Comparison of ENCODE assay signal across 11 cellular contexts in the genomic region with DNA sequence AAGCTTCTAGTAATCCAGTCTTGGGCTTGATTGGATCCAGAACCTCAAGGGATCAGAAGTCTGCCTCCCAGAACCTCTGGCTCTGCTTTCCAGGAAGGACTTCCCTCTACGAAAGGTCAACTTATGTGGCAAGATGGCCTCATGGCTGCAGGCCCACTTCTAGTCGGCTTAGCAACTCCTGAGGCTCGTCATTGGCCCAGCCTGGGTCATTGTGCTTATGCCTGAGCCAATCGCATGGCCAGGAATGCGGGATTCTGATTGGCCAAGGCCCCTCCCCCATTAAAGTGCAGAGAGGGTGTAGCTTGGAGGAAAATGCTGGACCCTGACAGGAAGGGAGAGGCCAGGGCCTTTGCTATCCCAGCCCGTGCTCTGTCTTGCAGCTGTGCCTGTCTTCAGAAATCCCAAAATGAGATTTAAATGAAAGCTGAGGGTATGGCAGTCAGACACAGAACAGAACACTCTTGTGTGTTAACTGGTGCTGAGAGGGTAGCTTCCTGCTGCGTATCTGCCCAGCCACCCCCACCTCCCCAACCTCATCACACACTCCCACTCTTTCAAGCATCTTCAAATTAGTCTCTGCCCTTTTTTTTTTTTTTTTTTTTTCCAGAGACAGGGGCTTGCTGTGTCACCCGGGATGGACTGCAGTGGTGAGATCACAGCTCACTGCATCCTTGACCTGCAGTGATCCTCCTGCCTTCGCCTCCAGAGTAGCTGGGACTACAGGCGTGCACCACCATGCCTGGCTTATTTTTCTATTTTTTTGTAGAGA. TPM values are rescaled to one million over a fixed set of nuclear protein-coding genes. Genes with fewer than 3 reads are reported as not detected.
DNase-seq lines count a peak whose midpoint lies in the region; TF ChIP-seq lines count a peak whose summit lies in the region.
"Had no signal": no experiment of that assay in that cellular context is flagged by ENCODE, and none has a peak within 500 bp of the region (broad histone marks: within the 10 kb centered on the region; RNA-seq: fewer than 3 reads in every experiment).

No MANE protein-coding gene starts in this region.

- H4K20me1 ChIP-seq in OCI-LY7 (ENCODE audit: insufficient read depth, low read length) = no peaks in the 10 kb centered on the region

- no peaks in the 10 kb centered on the region for H3K9me3 Mint-ChIP-seq in chondrocyte (ENCODE audit: low read depth)
- no peaks in the 10 kb centered on the region for H3K9me3 Mint-ChIP-seq in activated CD4-positive, alpha-beta T cell treated with anti-CD3 and anti-CD28 coated beads, Interleukin-2, amount 10 ng/mL, durations not matched to agents 7 days and 5 days
- H3K9me3 Mint-ChIP-seq in Calu3 (ENCODE audit: low read depth, unreplicated experiment) = no peaks in the 10 kb centered on the region
- H3K9me3 Mint-ChIP-seq: central memory CD8-positive, alpha-beta T cell; stimulated activated memory B cell treated with anti-CD40 and anti-IgM and Interleukin-4, amounts not matched to agents 10 μg/mL and 1 μg/mL and 100 μg/mL, for 72 hours had no signal

- H3K4me3 Mint-ChIP-seq in chondrocyte (ENCODE audit: unreplicated experiment) = no peak overlapping the region
- no peak overlapping the region for H3K4me3 Mint-ChIP-seq in activated CD4-positive, alpha-beta T cell treated with anti-CD3 and anti-CD28 coated beads, Interleukin-2, amount 10 ng/mL, durations not matched to agents 7 days and 5 days
- H3K4me3 Mint-ChIP-seq in Calu3 (ENCODE audit: low read depth, unreplicated experiment) = no peak overlapping the region
- H3K4me3 Mint-ChIP-seq: central memory CD8-positive, alpha-beta T cell; stimulated activated memory B cell treated with anti-CD40 and anti-IgM and Interleukin-4, amounts not matched to agents 10 μg/mL and 1 μg/mL and 100 μg/mL, for 72 hours had no signal

- no peaks in the 10 kb centered on the region for H3K27me3 Mint-ChIP-seq in chondrocyte (ENCODE audit: low read depth)
- H3K27me3 Mint-ChIP-seq in activated CD4-positive, alpha-beta T cell treated with anti-CD3 and anti-CD28 coated beads, Interleukin-2, amount 10 ng/mL, durations not matched to agents 7 days and 5 days = no peaks in the 10 kb centered on the region
- H3K27me3 Mint-ChIP-seq in Calu3 (ENCODE audit: unreplicated experiment) = no peaks in the 10 kb centered on the region
- H3K27me3 Mint-ChIP-seq: central memory CD8-positive, alpha-beta T cell; stimulated activated memory B cell treated with anti-CD40 and anti-IgM and Interleukin-4, amounts not matched to agents 10 μg/mL and 1 μg/mL and 100 μg/mL, for 72 hours had no signal

- DNase-seq in COLO829 (ENCODE audit: low spot score) (peak; percentile 21), MG63 (peak; percentile 71), chondrocyte (ENCODE audit: low spot score) (peak; percentile 50), left kidney (ENCODE audit: low read depth, low spot score) (peak; percentile 59), NCI-H774 (lab: John Stamatoyannopoulos, UW) (no peak), OCI-LY7 (ENCODE audit: low spot score) (no peak), Calu3 (no peak)
- DNase-seq in activated CD4-positive, alpha-beta T cell treated with anti-CD3 and anti-CD28 coated beads, Interleukin-2, amount 10 ng/mL, durations not matched to agents 7 days and 5 days = no peak
- DNase-seq: COR-L47 had no signal

- no peak overlapping the region for H3K4me2 ChIP-seq in OCI-LY7 (ENCODE audit: low read length)

- no peaks in the 10 kb centered on the region for H3K79me2 ChIP-seq in OCI-LY7 (ENCODE audit: insufficient read depth, low read depth, low read length)

- CTCF ChIA-PET in OCI-LY7 (lab: Charles Lee; ENCODE audit: unreplicated experiment) (no interaction called here), Calu3 (lab: Charles Lee) (interaction anchor here (0.7 kb wide), 1 partner anchor 18 kb away, joined by 3 read pairs; no protein-coding TSS in a partner anchor)
- CTCF ChIA-PET in activated CD4-positive, alpha-beta T cell treated with anti-CD3 and anti-CD28 coated beads, Interleukin-2, amount 10 ng/mL, durations not matched to agents 7 days and 5 days (lab: Charles Lee) = interaction anchor here (0.6 to 1.4 kb wide), 2 partner anchors 90 to 122 kb away, joined by 3 to 4 read pairs; no protein-coding TSS in a partner anchor

- no peaks in the 10 kb centered on the region for H3K27me3 ChIP-seq in MG63

- TF ChIP-seq CTCF in chondrocyte (IDR thresholded peaks at IDR 0.05) (no peak), OCI-LY7 (conservative IDR thresholded peaks at IDR 0.05; ENCODE audit: low read length) (no peak), Calu3 (IDR thresholded peaks at IDR 0.05; ENCODE audit: unreplicated experiment) (no peak)

- H3K36me3 ChIP-seq in MG63 (no peaks in the 10 kb centered on the region), OCI-LY7 (ENCODE audit: insufficient read depth, low read length) (no peaks in the 10 kb centered on the region)

- POLR2A ChIA-PET in OCI-LY7 (lab: Charles Lee) = no interaction called here
- POLR2A ChIA-PET in activated CD4-positive, alpha-beta T cell treated with anti-CD3 and anti-CD28 coated beads, Interleukin-2, amount 10 ng/mL, durations not matched to agents 7 days and 5 days (lab: Charles Lee) = no interaction called here

- H3K4me3 ChIP-seq in MG63 (no peak overlapping the region), OCI-LY7 (ENCODE audit: low read depth, low read length, poor library complexity, severe bottlenecking) (no peak overlapping the region)

- no peak overlapping the region for H3K27ac ChIP-seq in OCI-LY7 (ENCODE audit: low read depth, low read length, poor library complexity, severe bottlenecking)

- H3K9me2 ChIP-seq in OCI-LY7 (ENCODE audit: insufficient read depth, low read length) = no peaks in the 10 kb centered on the region

- no peaks in the 10 kb centered on the region for H3K4me1 Mint-ChIP-seq in chondrocyte (ENCODE audit: low read depth)
- peaks cover 18% of the 10 kb centered on the region for H3K4me1 Mint-ChIP-seq in activated CD4-positive, alpha-beta T cell treated with anti-CD3 and anti-CD28 coated beads, Interleukin-2, amount 10 ng/mL, durations not matched to agents 7 days and 5 days
- H3K4me1 Mint-ChIP-seq in Calu3 (ENCODE audit: low read depth, unreplicated experiment) = peaks cover 6% of the 10 kb centered on the region

- H3K9me3 ChIP-seq in MG63 = no peaks in the 10 kb centered on the region
- H3K9me3 ChIP-seq in OCI-LY7 (ENCODE audit: low read length) = no peaks in the 10 kb centered on the region

- H2AFZ ChIP-seq in OCI-LY7 (ENCODE audit: low read length) = no peak overlapping the region

- H3K36me3 Mint-ChIP-seq in chondrocyte (ENCODE audit: low read depth) (no peaks in the 10 kb centered on the region), Calu3 (ENCODE audit: insufficient read depth, unreplicated experiment) (peaks cover 5% of the 10 kb centered on the region)
- H3K36me3 Mint-ChIP-seq in activated CD4-positive, alpha-beta T cell treated with anti-CD3 and anti-CD28 coated beads, Interleukin-2, amount 10 ng/mL, durations not matched to agents 7 days and 5 days (ENCODE audit: low read depth) = no peaks in the 10 kb centered on the region
- H3K36me3 Mint-ChIP-seq: stimulated activated memory B cell treated with anti-CD40 and anti-IgM and Interleukin-4, amounts not matched to agents 10 μg/mL and 1 μg/mL and 100 μg/mL, for 72 hours had no signal

- peaks cover 27% of the 10 kb centered on the region for H3K4me1 ChIP-seq in OCI-LY7 (ENCODE audit: insufficient read depth, low read length, poor library complexity, severe bottlenecking)

- intact Hi-C loops in OCI-LY7 (cut with micrococcal nuclease; ENCODE audit: unreplicated experiment) = no loop called here
- intact Hi-C loops in Calu3 (cut with micrococcal nuclease; ENCODE audit: unreplicated experiment) = no loop called here

- H3K27ac Mint-ChIP-seq in chondrocyte (ENCODE audit: unreplicated experiment) (no peak overlapping the region), Calu3 (ENCODE audit: unreplicated experiment) (no peak overlapping the region)
- H3K27ac Mint-ChIP-seq in activated CD4-positive, alpha-beta T cell treated with anti-CD3 and anti-CD28 coated beads, Interleukin-2, amount 10 ng/mL, durations not matched to agents 7 days and 5 days = no peak overlapping the region
- H3K27ac Mint-ChIP-seq: stimulated activated memory B cell treated with anti-CD40 and anti-IgM and Interleukin-4, amounts not matched to agents 10 μg/mL and 1 μg/mL and 100 μg/mL, for 72 hours had no signal

- BruUV-seq in OCI-LY7 (replicated peaks; lab: Mats Ljungman, UMichigan) (no TSS peak), Calu3 (replicated peaks; lab: Mats Ljungman, UMichigan) (no TSS peak)

RNA-seq across cellular contexts. Expression of a gene that starts 5.5 kb away (rescaled TPM):
- 5.6 and 11.3 TPM in 2 replicates for total RNA-seq in MG63 (2014; rRNA removed; shearing (Covaris generic); ENCODE audit: low replicate concordance)
- 7.6 to 13.4 TPM (median 8.2 TPM) in 3 replicates for total RNA-seq in chondrocyte
- 13.4 and 23.2 TPM in 2 replicates for total RNA-seq in OCI-LY7 (2014; rRNA removed; shearing (Covaris generic))
- 34.0 and 36.1 TPM in 2 replicates for total RNA-seq in OCI-LY7 (2022)
- total RNA-seq in activated CD4-positive, alpha-beta T cell treated with anti-CD3 and anti-CD28 coated beads, Interleukin-2, amount 10 ng/mL, durations not matched to agents 7 days and 5 days = 10 to 100 TPM; 44.9 to 45.3 TPM
- total RNA-seq in Calu3 (2022) = 11.0 and 15.9 TPM in 2 replicates

Comparison
In these comparisons a context has a peak if more than half of its experiments do, and no peak if none do; other contexts are left out.
1. DNase-seq: peak in COLO829 (single experiment), MG63 (single experiment), chondrocyte (single experiment) and left kidney (single experiment); none in NCI-H774 (single experiment), OCI-LY7 (single experiment), activated CD4-positive, alpha-beta T cell treated with anti-CD3 and anti-CD28 coated beads, Interleukin-2, amount 10 ng/mL, durations not matched to agents 7 days and 5 days (single experiment) and Calu3 (single experiment).